27 cellular contexts compared by ENCODE assay signal in genomic region chr3:27655536-27655935, GRCh38.
"Had no signal": no experiment of that assay in that cellular context is flagged by ENCODE, and none has a peak within 500 bp of the region (broad histone marks: within the 10 kb centered on the region; RNA-seq: fewer than 3 reads in every experiment).

No MANE protein-coding gene starts in this region.

- H3K4me1 ChIP-seq: ascending aorta had no signal

- H3K27ac ChIP-seq: ascending aorta, cardiac muscle cell, VCaP had no signal

- FAIRE-seq: bronchial epithelial cell, TTC549 had no signal

- H3K4me3 ChIP-seq: ascending aorta, cardiac muscle cell had no signal

- H3K27me3 ChIP-seq: ascending aorta, cardiac muscle cell had no signal

- H3K36me3 ChIP-seq: ascending aorta, cardiac muscle cell had no signal

- H3K9me3 ChIP-seq: ascending aorta had no signal

- DNase-seq: activated B cell treated with CpG ODN at 0.5 μM for 24 hours; activated CD4-positive, alpha-beta memory T cell treated with anti-CD3 and anti-CD28 coated beads for 36 hours; activated CD4-positive, alpha-beta T cell treated with anti-CD3 and anti-CD28 coated beads for 4 hours; activated CD4-positive, alpha-beta T cell treated with anti-CD3 and anti-CD28 coated beads, Interleukin-2, amount 10 ng/mL, durations not matched to agents 24 days and 14 days; activated CD4-positive, alpha-beta T cell treated with anti-CD3 and anti-CD28 coated beads, Interleukin-2, amount 50 U/mL, for 1 hour; activated CD4-positive, alpha-beta T cell treated with anti-CD3 and anti-CD28 coated beads, Interleukin-2, amount 50 U/mL, for 4 hours; activated CD4-positive, CD25-positive, alpha-beta regulatory T cell treated with anti-CD3 and anti-CD28 coated beads, Interleukin-2, amount 50 U/mL, for 72 hours; activated CD8-positive, alpha-beta memory T cell treated with anti-CD3 and anti-CD28 coated beads, Interleukin-2, amount 50 U/mL, for 48 hours; activated CD8-positive, alpha-beta T cell treated with anti-CD3 and anti-CD28 coated beads for 36 hours; activated effector memory CD4-positive, alpha-beta T cell treated with Interleukin-2 at 50 U/mL for 16 hours; activated gamma-delta T cell; activated naive CD4-positive, alpha-beta T cell treated with anti-CD3 and anti-CD28 coated beads, Interleukin-2, amount 10 ng/mL, durations not matched to agents 7 days and 5 days; activated naive CD4-positive, alpha-beta T cell treated with Interleukin-2 at 50 U/mL for 16 hours; activated naive CD8-positive, alpha-beta T cell treated with anti-CD3 and anti-CD28 coated beads, Interleukin-2, amount 10 ng/mL, durations not matched to agents 7 days and 5 days; activated naive CD8-positive, alpha-beta T cell treated with anti-CD3 and anti-CD28 coated beads, Interleukin-2, amount 50 U/mL, for 24 hours; activated T-cell treated with anti-CD3 and anti-CD28 coated beads, Interleukin-2, amount 50 U/mL, for 24 hours; activated T-cell treated with anti-CD3 and anti-CD28 coated beads, Interleukin-2, amount 50 U/mL, for 48 hours; amygdala; anterior cingulate cortex; caudate nucleus; T-helper 1 cell; T-helper 9 cell had no signal
